8 cellular contexts compared by ENCODE assay signal in the genomic region with DNA sequence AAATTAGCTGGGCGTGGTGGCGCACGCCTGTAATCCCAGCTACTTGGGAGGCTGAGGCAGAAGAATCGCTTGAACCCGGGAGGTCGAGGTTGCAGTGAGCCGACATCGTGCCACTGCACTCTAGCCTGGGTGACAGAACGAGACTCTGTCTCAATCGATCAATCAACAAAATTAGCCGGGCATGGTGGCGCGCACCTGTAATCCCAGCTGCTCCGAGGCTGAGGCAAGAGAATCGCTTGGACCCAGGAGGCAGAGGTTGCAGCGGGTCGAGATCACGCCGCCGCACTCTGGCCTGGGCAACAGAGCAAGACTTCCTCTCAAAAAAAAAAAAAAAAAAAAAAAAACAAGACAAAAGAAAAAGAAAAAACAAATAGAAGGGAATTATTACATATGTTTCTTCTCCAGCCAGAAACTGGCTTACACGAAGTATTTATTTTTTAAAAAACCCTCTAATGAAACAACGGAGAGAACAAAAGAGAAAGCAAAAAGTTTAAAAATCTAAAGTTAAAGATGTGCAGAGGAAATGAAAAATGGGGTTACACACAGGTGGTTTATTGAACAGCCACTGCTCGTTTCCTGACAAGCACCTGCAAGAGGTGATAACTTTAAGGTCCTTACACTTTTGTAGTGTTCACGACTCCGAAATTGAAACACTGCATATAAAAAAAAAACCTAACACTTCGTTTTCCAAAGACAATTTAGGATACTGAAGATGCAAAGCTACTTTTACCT. TPM values are rescaled to one million over a fixed set of nuclear protein-coding genes. Genes with fewer than 3 reads are reported as not detected.
DNase-seq lines count a peak whose midpoint lies in the region; ATAC-seq, FAIRE-seq and TF ChIP-seq lines count a peak whose summit lies in the region.

No MANE protein-coding gene starts in this region.

- peak; percentile 43 for DNase-seq in GM12864 (ENCODE audit: low read depth)
- no peak for DNase-seq in SJCRH30
- DNase-seq in NCI-H1105 (lab: John Stamatoyannopoulos, UW): no peak
- no peak for DNase-seq in H54 (ENCODE audit: insufficient read length, low spot score)
- DNase-seq in urothelium cell line (ENCODE audit: low spot score): no peak

- no peak for TF ChIP-seq CTCF in GM12864 (IDR thresholded peaks at IDR 0.05; ENCODE audit: low read depth, low read length, missing control alignments)
- TF ChIP-seq CTCF in neutrophil (IDR thresholded peaks at IDR 0.05): no peak

- H3K4me1 ChIP-seq in SJCRH30: no peaks in the 10 kb centered on the region
- H3K4me1 ChIP-seq in ectodermal cell (ENCODE audit: control insufficient read depth, insufficient read depth, low read length): no peaks in the 10 kb centered on the region
- H3K4me1 ChIP-seq in neutrophil (ENCODE audit: control insufficient read depth in 1 of 2, insufficient read depth in 1 of 2, low read depth in 1 of 2, low read length in 1 of 2): peaks cover 39 to 41% of the 10 kb centered on the region in 2 experiments

- no peak overlapping the region for H3K27ac ChIP-seq in SJCRH30
- H3K27ac ChIP-seq in ectodermal cell (ENCODE audit: insufficient read depth, low read depth, low read length, poor library complexity, severe bottlenecking): no peak overlapping the region
- peak overlapping the region; percentile 86 for H3K27ac ChIP-seq in neutrophil

- WGBS in ectodermal cell, 2 experiments: 92 to 93% methylated on average over 23 to 25 of the region's 26 CpGs

- TF ChIP-seq POLR2A in H54 (IDR thresholded peaks at IDR 0.05; ENCODE audit: low read depth, low read length): no peak

- no peak for ATAC-seq in GM21526 (IDR thresholded peaks at IDR 0.05; ENCODE audit: low FRiP score, unreplicated experiment)

- H3K9me3 ChIP-seq in SJCRH30 (replicated peaks): no peaks in the 10 kb centered on the region
- H3K9me3 ChIP-seq in ectodermal cell (ENCODE audit: control insufficient read depth, low read length): no peaks in the 10 kb centered on the region
- no peaks in the 10 kb centered on the region for H3K9me3 ChIP-seq in neutrophil

- FAIRE-seq in H54 (lab: Jason Lieb, UNC) (no peak), urothelium cell line (lab: Jason Lieb, UNC) (no peak)

- H3K27me3 ChIP-seq in SJCRH30 (no peaks in the 10 kb centered on the region), ectodermal cell (ENCODE audit: control insufficient read depth, insufficient read depth, low read length, poor library complexity, severe bottlenecking) (no peaks in the 10 kb centered on the region), neutrophil (no peaks in the 10 kb centered on the region)

- no peaks in the 10 kb centered on the region; the same call in 1 of the 2 replicates for H3K36me3 ChIP-seq in SJCRH30
- peaks cover 6% of the 10 kb centered on the region for H3K36me3 ChIP-seq in ectodermal cell (ENCODE audit: control insufficient read depth, insufficient read depth, low read length)
- H3K36me3 ChIP-seq in neutrophil: peaks cover 7% of the 10 kb centered on the region

- peak overlapping the region; percentile 87 for H3K4me3 ChIP-seq in GM12864 (ENCODE audit: low read depth, low read length)
- H3K4me3 ChIP-seq in SJCRH30: peak overlapping the region; percentile 91
- H3K4me3 ChIP-seq in ectodermal cell (ENCODE audit: insufficient read depth, low read depth, low read length): peak overlapping the region; percentile 65
- H3K4me3 ChIP-seq in neutrophil (ENCODE audit: low read depth in 1 of 2, low read length in 1 of 2): peak overlapping the region; percentile 84 to 87

RNA-seq across cellular contexts. Expression of gene SYNRG, which starts 1.4 kb away (rescaled TPM):
- total RNA-seq in SJCRH30 (2014; rRNA removed; shearing (Covaris generic)): 14.8 and 16.5 TPM in 2 replicates
- polyA plus RNA-seq in ectodermal cell (2013, experiment 1 of 4): 51.4 TPM
- polyA plus RNA-seq in ectodermal cell (2013, experiment 2 of 4): 53.0 TPM
- polyA plus RNA-seq in ectodermal cell (2013, experiment 3 of 4): 39.9 TPM
- 43.5 TPM for polyA plus RNA-seq in ectodermal cell (2013, experiment 4 of 4)

RNA-seq across cellular contexts. Expression of gene DDX52, which starts 35.4 kb away (rescaled TPM):
- 29.6 and 32.1 TPM in 2 replicates for total RNA-seq in SJCRH30 (2014; rRNA removed; shearing (Covaris generic))
- 50.7 TPM for polyA plus RNA-seq in ectodermal cell (2013, experiment 1 of 4)
- 63.1 TPM for polyA plus RNA-seq in ectodermal cell (2013, experiment 2 of 4)
- 38.5 TPM for polyA plus RNA-seq in ectodermal cell (2013, experiment 3 of 4)
- polyA plus RNA-seq in ectodermal cell (2013, experiment 4 of 4): 47.9 TPM
